8 cellular contexts compared by ENCODE assay signal in genomic region chr7:1459930-1460756, GRCh38. TPM values are rescaled to one million over a fixed set of nuclear protein-coding genes. Genes with fewer than 3 reads are reported as not detected.
DNase-seq lines count a peak whose midpoint lies in the region; ATAC-seq, FAIRE-seq and TF ChIP-seq lines count a peak whose summit lies in the region.

No MANE protein-coding gene starts in this region.

- H3K4me3 ChIP-seq in HepG2 (replicated peaks in 1 of 3; ENCODE audit: insufficient read depth in 1 of 3, low read depth in 2 of 3, low read length in 3 of 3) (peak overlapping the region; percentile 67 to 84 (median 69)), thoracic aorta (peak overlapping the region; percentile 99)

- intact Hi-C loops in HepG2 (cut with micrococcal nuclease; ENCODE audit: unreplicated experiment), result loop anchor here (2.0 to 5.0 kb wide), 2 partner anchors 71 to 643 kb away; partner anchors contain the start of gene MAFK

- H3K27me3 ChIP-seq in HepG2 (ENCODE audit: control insufficient read depth in 1 of 2, insufficient read depth in 2 of 2, low read length in 2 of 2), result no peaks in the 10 kb centered on the region
- H3K27me3 ChIP-seq in thoracic aorta (replicated peaks; ENCODE audit: insufficient read depth), result no peaks in the 10 kb centered on the region

- H2AFZ ChIP-seq in HepG2 (ENCODE audit: low read length), result no peak overlapping the region

- H3K36me3 ChIP-seq in HepG2 (replicated peaks in 1 of 2; ENCODE audit: control insufficient read depth in 1 of 2, insufficient read depth in 2 of 2, low read length in 2 of 2) (no peaks in the 10 kb centered on the region), thoracic aorta (no peaks in the 10 kb centered on the region)

- H3K79me2 ChIP-seq in HepG2 (ENCODE audit: insufficient read depth, low read length), result peaks cover 28% of the 10 kb centered on the region

- H3K4me1 Mint-ChIP-seq in brain, result peaks cover 34% of the 10 kb centered on the region

- no peak for TF ChIP-seq RAD21 in HepG2 (CRISPR knock-in tag; IDR thresholded peaks at IDR 0.05)

- 1% methylated on average over 17 of the region's 28 CpGs for WGBS in HepG2 (ENCODE audit: low lambda C conversion rate)

- no TSS peak for BruUV-seq in HepG2 (replicated peaks; lab: Mats Ljungman, UMichigan)

- TF ChIP-seq CTCF in brain (conservative IDR thresholded peaks at IDR 0.05), result no peak
- TF ChIP-seq CTCF in HepG2 (CRISPR knock-in tag; IDR thresholded peaks at IDR 0.05), result no peak
- TF ChIP-seq CTCF in thoracic aorta (IDR thresholded peaks at IDR 0.05), result no peak

- DNase-seq in CD1c-positive myeloid dendritic cell (ENCODE audit: extremely low spot score) (peak; percentile 47), HepG2 (ENCODE audit: low spot score) (no peak), thoracic aorta (ENCODE audit: low spot score) (no peak), NCI-H82 treated with DMSO at 0.1 percent for 48 hours (lab: John Stamatoyannopoulos, UW; ENCODE audit: unreplicated experiment) (no peak), SW480 (ENCODE audit: low spot score) (no peak), HuH-7 (ENCODE audit: low spot score) (no peak)

- H3K36me3 Mint-ChIP-seq in brain, result no peaks in the 10 kb centered on the region

- no peak for TF ChIP-seq POLR2A in HepG2 (IDR thresholded peaks at IDR 0.05; ENCODE audit: insufficient read depth in 1 of 2, low read depth in 2 of 2, low read length in 2 of 2)

- H3K27ac ChIP-seq in HepG2 (ENCODE audit: extremely low read length, insufficient read depth, low read length) (peak overlapping the region; percentile 77), thoracic aorta (peak overlapping the region; percentile 90 to 98)

- peak overlapping the region; percentile 93 for H3K4me2 ChIP-seq in HepG2 (ENCODE audit: low read depth, low read length)

- POLR2A ChIA-PET in HepG2 (lab: Yijun Ruan, JAX), result interaction anchor here (0.9 to 1.8 kb wide), 6 partner anchors 8 to 303 kb away, joined by 3 to 9 read pairs (median 5); partner anchors contain the start of gene TMEM184A

- H3K4me1 ChIP-seq in HepG2 (ENCODE audit: insufficient read depth, low read length) (peaks cover 66% of the 10 kb centered on the region), thoracic aorta (ENCODE audit: control insufficient read depth in 1 of 2, low read depth in 2 of 2) (peaks cover 32 to 72% of the 10 kb centered on the region in 2 donors)

- H3K27me3 Mint-ChIP-seq in brain, result no peaks in the 10 kb centered on the region

- CTCF ChIA-PET in HepG2 (lab: Yijun Ruan, JAX; ENCODE audit: low intra/inter-chr PET ratio, low total read pairs), result no interaction called here

- no peak for TF ChIP-seq EP300 in HepG2 (IDR thresholded peaks at IDR 0.05; ENCODE audit: low read depth in 2 of 2, low read length in 2 of 2)
- no peak for TF ChIP-seq EP300 in HepG2 (CRISPR knock-in tag; IDR thresholded peaks at IDR 0.05; ENCODE audit: borderline replicate concordance)

- peak overlapping the region; percentile 46 to 76 (median 73) for H3K4me3 Mint-ChIP-seq in brain

- peak overlapping the region in 4 of 5 experiments; percentile 28 to 49 (median 44) for H3K27ac Mint-ChIP-seq in brain

- no peaks in the 10 kb centered on the region for H3K9me3 Mint-ChIP-seq in brain

- peak; percentile 1 for ATAC-seq in HG03457 (IDR thresholded peaks at IDR 0.05; ENCODE audit: unreplicated experiment)
- no peak for ATAC-seq in HepG2
- no peak for ATAC-seq in thoracic aorta (ENCODE audit: insufficient number of reproducible peaks, low FRiP score, low read depth)

- peak overlapping the region; percentile 57 for H3K9ac ChIP-seq in HepG2 (ENCODE audit: insufficient read depth, low read depth, low read length)

- FAIRE-seq in HepG2 (lab: Jason Lieb, UNC), result no peak

- no peaks in the 10 kb centered on the region for H3K9me3 ChIP-seq in HepG2 (ENCODE audit: low read length)
- H3K9me3 ChIP-seq in thoracic aorta, result no peaks in the 10 kb centered on the region

- no peaks in the 10 kb centered on the region for H4K20me1 ChIP-seq in HepG2 (ENCODE audit: insufficient read depth, low read length)

- in situ Hi-C loops in HepG2 (cut with HindIII; ENCODE audit: extremely low pct_ligation_motif_present, low pct_unique_long_range_greater_than_20kb), result no loop called here

TF ChIP-seq in HepG2, 621 proteins besides CTCF, POLR2A, EP300 and RAD21 (continues in another document):
- TF ChIP-seq THAP7 (CRISPR knock-in tag; IDR thresholded peaks at IDR 0.05) (no peak), CSRNP1 (CRISPR knock-in tag; IDR thresholded peaks at IDR 0.05) (0 out of 2 replicates have a peak, but pooled peaks have one; percentile 12), GLI4 (CRISPR knock-in tag; IDR thresholded peaks at IDR 0.05; ENCODE audit: borderline replicate concordance) (0 out of 2 replicates have a peak, but pooled peaks have one; percentile 17)

RNA-seq across cellular contexts. Expression of gene MICALL2, which starts 0.9 kb away (rescaled TPM):
- polyA plus RNA-seq in brain (ENCODE audit: insufficient read depth, low read depth, low replicate concordance) (5.1 TPM), HepG2 (2011; rRNA removed) (12.4 and 15.0 TPM in 2 replicates)
- total RNA-seq in HepG2 (2016; rRNA removed; fragmentation: Illumina TruSeq; extraction: Trizol) (1.8 and 5.8 TPM in 2 replicates), thoracic aorta (10 to 100 TPM; 71.7 to 80.0 TPM)
- total RNA-seq in HepG2 (2016; cell fraction: cytosol; rRNA removed; fragmentation: Illumina TruSeq; extraction: Trizol; ENCODE audit: low read depth), result 5.5 and 6.3 TPM in 2 replicates
- 2.1 and 6.3 TPM in 2 replicates for total RNA-seq in HepG2 (2016; cell fraction: insoluble cytoplasmic fraction; rRNA removed; fragmentation: Illumina TruSeq; extraction: Trizol)
- total RNA-seq in HepG2 (2016; cell fraction: membrane; rRNA removed; fragmentation: Illumina TruSeq; extraction: Trizol), result 2.9 and 3.0 TPM in 2 replicates
- 7.9 and 10.2 TPM in 2 replicates for total RNA-seq in HepG2 (2016; cell fraction: nucleus; rRNA removed; fragmentation: Illumina TruSeq; extraction: Trizol)
- 2.3 and 4.4 TPM in 2 replicates for polyA plus RNA-seq in HepG2 (2011; cell fraction: cytosol; rRNA removed)
- 231 and 294 TPM in 2 replicates for polyA plus RNA-seq in HepG2 (2011; cell fraction: nucleus; rRNA removed)
- 5.9 and 10.1 TPM in 2 replicates for polyA plus RNA-seq in HepG2 (2012)
- polyA plus RNA-seq in HepG2 (2016; cell fraction: cytosol; fragmentation: Illumina TruSeq; extraction: Trizol; ENCODE audit: low read depth), result 1.1 and 1.7 TPM in 2 replicates
- 1.9 and 2.3 TPM in 2 replicates for polyA plus RNA-seq in HepG2 (2016; cell fraction: insoluble cytoplasmic fraction; fragmentation: Illumina TruSeq; extraction: Trizol; ENCODE audit: low read depth)
- 1.3 and 1.7 TPM in 2 replicates for polyA plus RNA-seq in HepG2 (2016; cell fraction: membrane; fragmentation: Illumina TruSeq; extraction: Trizol; ENCODE audit: low read depth)
- 32.1 and 32.9 TPM in 2 replicates for polyA plus RNA-seq in HepG2 (2016; cell fraction: nucleus; fragmentation: Illumina TruSeq; extraction: Trizol; ENCODE audit: insufficient read depth, low read depth)
- 17.6 and 22.4 TPM in 2 replicates for polyA minus RNA-seq in HepG2 (2011; rRNA and poly(A)+ RNA removed; ENCODE audit: low replicate concordance)
- polyA minus RNA-seq in HepG2 (2011; cell fraction: cytosol; rRNA and poly(A)+ RNA removed), result 2.2 and 2.5 TPM in 2 replicates
- polyA minus RNA-seq in HepG2 (2011; cell fraction: nucleus; rRNA and poly(A)+ RNA removed), result 26.2 and 30.8 TPM in 2 replicates

RNA-seq across cellular contexts. Expression of gene INTS1, which starts 44.0 kb away (rescaled TPM):
- 102 TPM for polyA plus RNA-seq in brain (ENCODE audit: insufficient read depth, low read depth, low replicate concordance)
- total RNA-seq in HepG2 (2016; rRNA removed; fragmentation: Illumina TruSeq; extraction: Trizol), result 17.3 and 29.0 TPM in 2 replicates
- 5.1 and 5.5 TPM in 2 replicates for total RNA-seq in HepG2 (2016; cell fraction: cytosol; rRNA removed; fragmentation: Illumina TruSeq; extraction: Trizol; ENCODE audit: low read depth)
- 10.4 and 29.7 TPM in 2 replicates for total RNA-seq in HepG2 (2016; cell fraction: insoluble cytoplasmic fraction; rRNA removed; fragmentation: Illumina TruSeq; extraction: Trizol)
- total RNA-seq in HepG2 (2016; cell fraction: membrane; rRNA removed; fragmentation: Illumina TruSeq; extraction: Trizol), result 7.6 and 9.1 TPM in 2 replicates
- total RNA-seq in HepG2 (2016; cell fraction: nucleus; rRNA removed; fragmentation: Illumina TruSeq; extraction: Trizol), result 41.5 and 48.7 TPM in 2 replicates
- polyA plus RNA-seq in HepG2 (2011; rRNA removed), result 13.7 and 18.2 TPM in 2 replicates
- 13.7 and 18.1 TPM in 2 replicates for polyA plus RNA-seq in HepG2 (2011; cell fraction: cytosol; rRNA removed)
- polyA plus RNA-seq in HepG2 (2011; cell fraction: nucleus; rRNA removed), result 167 and 254 TPM in 2 replicates
- polyA plus RNA-seq in HepG2 (2012), result 20.5 and 22.5 TPM in 2 replicates
- polyA plus RNA-seq in HepG2 (2016; cell fraction: cytosol; fragmentation: Illumina TruSeq; extraction: Trizol; ENCODE audit: low read depth), result 3.9 and 4.3 TPM in 2 replicates
- polyA plus RNA-seq in HepG2 (2016; cell fraction: insoluble cytoplasmic fraction; fragmentation: Illumina TruSeq; extraction: Trizol; ENCODE audit: low read depth), result 11.9 and 26.2 TPM in 2 replicates
- 6.0 and 6.1 TPM in 2 replicates for polyA plus RNA-seq in HepG2 (2016; cell fraction: membrane; fragmentation: Illumina TruSeq; extraction: Trizol; ENCODE audit: low read depth)
- 118 and 123 TPM in 2 replicates for polyA plus RNA-seq in HepG2 (2016; cell fraction: nucleus; fragmentation: Illumina TruSeq; extraction: Trizol; ENCODE audit: insufficient read depth, low read depth)
- 33.5 and 55.8 TPM in 2 replicates for polyA minus RNA-seq in HepG2 (2011; rRNA and poly(A)+ RNA removed; ENCODE audit: low replicate concordance)
- 18.4 and 23.7 TPM in 2 replicates for polyA minus RNA-seq in HepG2 (2011; cell fraction: cytosol; rRNA and poly(A)+ RNA removed)
- polyA minus RNA-seq in HepG2 (2011; cell fraction: nucleus; rRNA and poly(A)+ RNA removed), result 25.5 and 29.1 TPM in 2 replicates
- 10 to 100 TPM; 59.8 to 89.6 TPM for total RNA-seq in thoracic aorta

Comparison
In these comparisons a context has a peak if more than half of its experiments do, and no peak if none do; other contexts are left out.
1. RNA of gene MICALL2, which starts 0.9 kb away (total RNA-seq): 71.7 to 80.0 TPM in thoracic aorta; 1.8 to 10.2 TPM in HepG2; every median in the first group is over 4 times any median in the second.